ENCODE assay signal across 26 cellular contexts in the genomic region with DNA sequence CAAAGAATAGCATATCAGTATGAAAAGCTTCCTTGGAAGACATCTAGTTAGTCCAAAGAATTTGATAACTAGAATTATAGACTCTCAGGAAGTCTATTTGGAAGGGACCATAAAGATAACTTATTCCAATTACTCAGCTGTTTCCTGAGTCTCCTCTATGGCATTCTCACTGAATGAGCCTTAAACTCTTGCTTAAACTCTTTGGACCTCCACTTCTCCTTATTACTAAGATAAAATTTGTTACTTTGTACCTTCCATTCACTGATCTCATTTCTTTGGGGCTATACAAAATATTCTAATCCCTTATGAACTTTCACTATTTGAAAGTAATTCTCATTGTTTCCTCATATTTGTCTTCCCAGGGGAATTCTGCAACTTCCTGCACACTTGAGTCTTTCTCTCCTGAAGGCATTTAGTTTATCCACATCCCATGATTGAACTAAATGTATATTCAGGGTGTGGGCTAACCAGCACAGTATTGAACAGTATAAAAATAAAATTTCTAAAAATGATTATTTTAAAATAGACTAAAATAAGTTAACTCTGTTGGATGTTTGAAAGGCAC.
DNase-seq lines count a peak whose midpoint lies in the region; ATAC-seq, FAIRE-seq and TF ChIP-seq lines count a peak whose summit lies in the region.
"Had no signal": no experiment of that assay in that cellular context is flagged by ENCODE, and none has a peak within 500 bp of the region (broad histone marks: within the 10 kb centered on the region; RNA-seq: fewer than 3 reads in every experiment).

No MANE protein-coding gene starts in this region.

- no peaks in the 10 kb centered on the region for H3K27me3 ChIP-seq in small intestine (ENCODE audit: control insufficient read depth in 2 of 2, insufficient read depth in 2 of 2, low read length in 2 of 2)
- peaks cover 6% of the 10 kb centered on the region for H3K27me3 ChIP-seq in mammary epithelial cell (ENCODE audit: insufficient read depth, low read length)
- H3K27me3 ChIP-seq: MG63 had no signal

- no peak overlapping the region for H2AFZ ChIP-seq in mammary epithelial cell (ENCODE audit: low read depth, low read length)

- H3K36me3 ChIP-seq in small intestine (ENCODE audit: control insufficient read depth in 2 of 2, insufficient read depth in 2 of 2, low read length in 2 of 2) (no peaks in the 10 kb centered on the region), mammary epithelial cell (ENCODE audit: insufficient read depth, low read length) (no peaks in the 10 kb centered on the region)
- H3K36me3 ChIP-seq: MG63 had no signal

- ATAC-seq in left ventricle myocardium superior = no peak
- ATAC-seq: HepG2, K562, PC-3 had no signal

- intact Hi-C loops in left ventricle myocardium superior (cut with micrococcal nuclease) (no loop called here), mammary epithelial cell (cut with micrococcal nuclease) (no loop called here), head of caudate nucleus (cut with DNase I) (no loop called here)

- TF ChIP-seq CTCF in cardiac fibroblast (IDR thresholded peaks at IDR 0.05; ENCODE audit: low read depth, low read length) (no peak), fibroblast of pulmonary artery (IDR thresholded peaks at IDR 0.05; ENCODE audit: low read length, missing control alignments) (no peak), glutamatergic neuron (IDR thresholded peaks at IDR 0.05; ENCODE audit: partially characterized antibody, unreplicated experiment) (no peak), mammary epithelial cell (conservative IDR thresholded peaks at IDR 0.05 in 1 of 2, IDR thresholded peaks at IDR 0.05 in 1 of 2; ENCODE audit: extremely low read depth in 1 of 2, insufficient read depth in 1 of 2, low read depth in 1 of 2, low read length in 2 of 2) (no peak)

- no peaks in the 10 kb centered on the region for H3K4me1 Mint-ChIP-seq in glutamatergic neuron (ENCODE audit: low read depth, unreplicated experiment)

- DNase-seq in COLO829 (ENCODE audit: low spot score) (peak; percentile 28), cardiac fibroblast (ENCODE audit: low read depth in 2 of 2) (peak; percentile 59 to 62), fibroblast of pulmonary artery (ENCODE audit: low read depth) (peak; percentile 52), small intestine (peak; percentile 43), glutamatergic neuron (no peak), left ventricle myocardium superior (no peak), mammary epithelial cell (no peak), head of caudate nucleus (no peak)
- DNase-seq: ACHN, EL, GF-D8, HFFc6, MG63, NCI-H1417, NCI-H1694 treated with DMSO at 0.1 percent for 48 hours, NCI-H2081 treated with DMSO at 0.1 percent for 48 hours, NCI-H2171 treated with DMSO at 0.1 percent for 48 hours, NCI-H446, NCI-H526, PC-3, Right ventricle myocardium superior had no signal

- CTCF ChIA-PET in mammary epithelial cell (lab: Charles Lee; ENCODE audit: low non-redundant PET) = no interaction called here

- no peaks in the 10 kb centered on the region for H3K9me3 Mint-ChIP-seq in glutamatergic neuron (ENCODE audit: unreplicated experiment)
- H3K9me3 Mint-ChIP-seq: HFFc6 had no signal

- no peak for FAIRE-seq in small intestine (lab: Jason Lieb, UNC)
- FAIRE-seq: H54, HepG2, K562 had no signal

- in situ Hi-C loops in mammary epithelial cell (cut with MboI; ENCODE audit: low sequenced_read_pairs in 2 of 2) = no loop called here

- H3K4me3 ChIP-seq in cardiac fibroblast (replicated peaks in 1 of 2; ENCODE audit: low read depth in 2 of 2, low read length in 2 of 2) (no peak overlapping the region), fibroblast of pulmonary artery (replicated peaks; ENCODE audit: low read depth, low read length) (no peak overlapping the region), small intestine (ENCODE audit: low read depth in 1 of 2, low read length in 2 of 2) (no peak overlapping the region), mammary epithelial cell (replicated peaks in 1 of 3; ENCODE audit: insufficient read depth in 1 of 3, low read depth in 2 of 3, low read length in 3 of 3) (no peak overlapping the region)
- H3K4me3 ChIP-seq: K562, MG63 had no signal

- H3K4me2 ChIP-seq in mammary epithelial cell (ENCODE audit: insufficient read depth, low read depth, low read length) = no peak overlapping the region

- peaks cover 0 to 2% of the 10 kb centered on the region in 2 donors for H3K4me1 ChIP-seq in small intestine (ENCODE audit: control insufficient read depth in 2 of 2, insufficient read depth in 1 of 2, low read depth in 1 of 2, low read length in 1 of 2)
- no peaks in the 10 kb centered on the region for H3K4me1 ChIP-seq in mammary epithelial cell (ENCODE audit: insufficient read depth, low read length)

- H3K36me3 Mint-ChIP-seq in glutamatergic neuron (ENCODE audit: unreplicated experiment) = no peaks in the 10 kb centered on the region

- H3K79me2 ChIP-seq in mammary epithelial cell (ENCODE audit: insufficient read depth, low read length) = no peaks in the 10 kb centered on the region

- no peak overlapping the region for H3K4me3 Mint-ChIP-seq in glutamatergic neuron (ENCODE audit: unreplicated experiment)
- H3K4me3 Mint-ChIP-seq: HFFc6 had no signal

- no peak overlapping the region for H3K9ac ChIP-seq in mammary epithelial cell (ENCODE audit: insufficient read depth, low read length)

- no peaks in the 10 kb centered on the region for H3K27me3 Mint-ChIP-seq in glutamatergic neuron (ENCODE audit: unreplicated experiment)

- BruUV-seq in mammary epithelial cell (replicated peaks; lab: Mats Ljungman, UMichigan) = no TSS peak

- no peak overlapping the region for H3K27ac Mint-ChIP-seq in glutamatergic neuron (ENCODE audit: unreplicated experiment)
- H3K27ac Mint-ChIP-seq: HFFc6 had no signal

- dilution Hi-C loops in mammary epithelial cell (cut with HindIII; ENCODE audit: low sequenced_read_pairs) = no loop called here

- no peaks in the 10 kb centered on the region for H3K9me3 ChIP-seq in small intestine (ENCODE audit: control insufficient read depth, low read depth)
- no peaks in the 10 kb centered on the region for H3K9me3 ChIP-seq in mammary epithelial cell (replicated peaks; ENCODE audit: insufficient read depth, low read length)
- H3K9me3 ChIP-seq: MG63 had no signal

- H4K20me1 ChIP-seq in mammary epithelial cell (ENCODE audit: insufficient read depth, low read length) = no peaks in the 10 kb centered on the region

- H3K27ac ChIP-seq in small intestine (ENCODE audit: low read depth in 1 of 2, low read length in 1 of 2) (no peak overlapping the region), mammary epithelial cell (ENCODE audit: insufficient read depth, low read depth, low read length) (no peak overlapping the region)
- H3K27ac ChIP-seq: C4-2B, HL-60 had no signal

Comparison
In these comparisons a context has a peak if more than half of its experiments do, and no peak if none do; other contexts are left out.
1. DNase-seq: peak in COLO829 (single experiment), cardiac fibroblast (2 of 2), fibroblast of pulmonary artery (single experiment) and small intestine (single experiment); none in glutamatergic neuron (single experiment), left ventricle myocardium superior (single experiment), mammary epithelial cell (single experiment) and head of caudate nucleus (0 of 42).